In the genomic region with DNA sequence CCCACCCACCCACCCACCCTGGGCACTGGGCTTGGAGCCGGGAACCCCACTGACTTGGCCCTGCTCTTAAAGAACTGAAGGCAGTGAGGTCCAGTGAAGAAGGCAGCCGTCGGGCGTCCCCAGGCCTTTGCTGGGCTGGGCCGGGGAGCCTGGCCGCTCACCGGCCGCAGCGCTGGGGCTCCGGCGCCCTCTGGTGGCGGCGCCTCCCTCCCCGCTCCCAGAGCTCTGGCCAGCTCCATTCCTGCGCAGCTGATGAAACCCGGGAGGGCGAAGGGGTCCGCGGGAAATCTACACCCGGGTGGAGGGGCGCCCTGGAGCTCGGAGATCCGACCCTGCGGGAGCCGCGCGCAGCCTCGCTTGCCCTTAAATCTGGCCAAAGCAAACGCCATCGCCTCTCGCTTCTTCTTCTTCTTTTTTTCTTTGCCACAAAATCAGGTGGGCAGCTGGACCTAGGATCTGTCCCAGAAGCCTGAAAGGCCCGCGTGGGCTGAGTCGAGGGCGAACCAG, we compare ENCODE assay signal across 8 cellular contexts. TPM values are rescaled to one million over a fixed set of nuclear protein-coding genes. Genes with fewer than 3 reads are reported as not detected.
DNase-seq lines count a peak whose midpoint lies in the region; ATAC-seq lines count a peak whose summit lies in the region.

No MANE protein-coding gene starts in this region.

- H3K9me3 Mint-ChIP-seq in activated naive CD8-positive, alpha-beta T cell treated with anti-CD3 and anti-CD28 coated beads, Interleukin-2, amount 10 ng/mL, durations not matched to agents 7 days and 5 days = no peaks in the 10 kb centered on the region
- H3K9me3 Mint-ChIP-seq in stimulated activated memory B cell treated with anti-CD40 and anti-IgM and Interleukin-4, amounts not matched to agents 10 μg/mL and 1 μg/mL and 100 μg/mL, for 72 hours = no peaks in the 10 kb centered on the region

- no peak overlapping the region for H3K4me3 Mint-ChIP-seq in activated naive CD8-positive, alpha-beta T cell treated with anti-CD3 and anti-CD28 coated beads, Interleukin-2, amount 10 ng/mL, durations not matched to agents 7 days and 5 days
- no peak overlapping the region for H3K4me3 Mint-ChIP-seq in stimulated activated memory B cell treated with anti-CD40 and anti-IgM and Interleukin-4, amounts not matched to agents 10 μg/mL and 1 μg/mL and 100 μg/mL, for 72 hours

- ATAC-seq in GM19351 (IDR thresholded peaks at IDR 0.05; ENCODE audit: unreplicated experiment) (peak; percentile 69), left cardiac atrium (peak; percentile 80 to 81), GM18517 (IDR thresholded peaks at IDR 0.05; ENCODE audit: unreplicated experiment) (no peak)
- ATAC-seq in activated naive CD8-positive, alpha-beta T cell treated with anti-CD3 and anti-CD28 coated beads, Interleukin-2, amount 10 ng/mL, durations not matched to agents 7 days and 5 days (ENCODE audit: low read depth) = peak; percentile 72
- ATAC-seq in stimulated activated memory B cell treated with anti-CD40 and anti-IgM and Interleukin-4, amounts not matched to agents 10 μg/mL and 1 μg/mL and 100 μg/mL, for 72 hours = no peak

- H3K27me3 Mint-ChIP-seq in activated naive CD8-positive, alpha-beta T cell treated with anti-CD3 and anti-CD28 coated beads, Interleukin-2, amount 10 ng/mL, durations not matched to agents 7 days and 5 days = peaks cover 34% of the 10 kb centered on the region
- peaks cover 54% of the 10 kb centered on the region for H3K27me3 Mint-ChIP-seq in stimulated activated memory B cell treated with anti-CD40 and anti-IgM and Interleukin-4, amounts not matched to agents 10 μg/mL and 1 μg/mL and 100 μg/mL, for 72 hours

- no peak overlapping the region for H3K27ac Mint-ChIP-seq in activated naive CD8-positive, alpha-beta T cell treated with anti-CD3 and anti-CD28 coated beads, Interleukin-2, amount 10 ng/mL, durations not matched to agents 7 days and 5 days
- H3K27ac Mint-ChIP-seq in stimulated activated memory B cell treated with anti-CD40 and anti-IgM and Interleukin-4, amounts not matched to agents 10 μg/mL and 1 μg/mL and 100 μg/mL, for 72 hours = no peak overlapping the region

- DNase-seq in D341Med (ENCODE audit: low spot score) = peak; percentile 81
- DNase-seq in MV-4-11 (lab: John Stamatoyannopoulos, UW) = peak; percentile 6
- DNase-seq in activated naive CD8-positive, alpha-beta T cell treated with anti-CD3 and anti-CD28 coated beads, Interleukin-2, amount 10 ng/mL, durations not matched to agents 7 days and 5 days = peak; percentile 66
- DNase-seq in left cardiac atrium = peak; percentile 69
- DNase-seq in pulmonary artery endothelial cell (ENCODE audit: low read depth, low spot score) = peak; percentile 13

- POLR2A ChIA-PET in activated naive CD8-positive, alpha-beta T cell treated with anti-CD3 and anti-CD28 coated beads, Interleukin-2, amount 10 ng/mL, durations not matched to agents 7 days and 5 days (lab: Charles Lee) = no interaction called here

- H3K36me3 Mint-ChIP-seq in activated naive CD8-positive, alpha-beta T cell treated with anti-CD3 and anti-CD28 coated beads, Interleukin-2, amount 10 ng/mL, durations not matched to agents 7 days and 5 days = no peaks in the 10 kb centered on the region
- no peaks in the 10 kb centered on the region for H3K36me3 Mint-ChIP-seq in stimulated activated memory B cell treated with anti-CD40 and anti-IgM and Interleukin-4, amounts not matched to agents 10 μg/mL and 1 μg/mL and 100 μg/mL, for 72 hours

- intact Hi-C loops in left cardiac atrium (cut with DNase I) = loop anchor here (5.0 kb wide), 3 partner anchors 471 to 714 kb away; no protein-coding TSS in a partner anchor

- no peaks in the 10 kb centered on the region for H3K4me1 Mint-ChIP-seq in activated naive CD8-positive, alpha-beta T cell treated with anti-CD3 and anti-CD28 coated beads, Interleukin-2, amount 10 ng/mL, durations not matched to agents 7 days and 5 days
- peaks cover 6% of the 10 kb centered on the region for H3K4me1 Mint-ChIP-seq in stimulated activated memory B cell treated with anti-CD40 and anti-IgM and Interleukin-4, amounts not matched to agents 10 μg/mL and 1 μg/mL and 100 μg/mL, for 72 hours

RNA-seq across cellular contexts. Expression of a gene that starts 1.7 kb away (rescaled TPM):
- not detected for total RNA-seq in activated naive CD8-positive, alpha-beta T cell treated with anti-CD3 and anti-CD28 coated beads, Interleukin-2, amount 10 ng/mL, durations not matched to agents 7 days and 5 days
- total RNA-seq in left cardiac atrium (100 to 1,000 TPM; 213 to 248 TPM), pulmonary artery endothelial cell (0.40 and 2.0 TPM in 2 replicates)

Comparison
In these comparisons a context has a peak if more than half of its experiments do, and no peak if none do; other contexts are left out.
1. DNase-seq: peak in every context shown above with its lines; median percentile 81 in D341Med; 69 in left cardiac atrium; 66 in activated naive CD8-positive, alpha-beta T cell treated with anti-CD3 and anti-CD28 coated beads, Interleukin-2, amount 10 ng/mL, durations not matched to agents 7 days and 5 days; 13 in pulmonary artery endothelial cell; 6 in MV-4-11.
2. ATAC-seq: peak in GM19351 (single experiment), activated naive CD8-positive, alpha-beta T cell treated with anti-CD3 and anti-CD28 coated beads, Interleukin-2, amount 10 ng/mL, durations not matched to agents 7 days and 5 days (single experiment) and left cardiac atrium (2 of 2); none in stimulated activated memory B cell treated with anti-CD40 and anti-IgM and Interleukin-4, amounts not matched to agents 10 μg/mL and 1 μg/mL and 100 μg/mL, for 72 hours (single experiment) and GM18517 (single experiment).
3. RNA of a gene that starts 1.7 kb away (total RNA-seq): 213 to 248 TPM in left cardiac atrium; 0.40 to 2.0 TPM in pulmonary artery endothelial cell and not detected in activated naive CD8-positive, alpha-beta T cell treated with anti-CD3 and anti-CD28 coated beads, Interleukin-2, amount 10 ng/mL, durations not matched to agents 7 days and 5 days; every median in the first group is over 10 times any median in the second.